ENCODE assay signal across 21 cellular contexts in the genomic region with DNA sequence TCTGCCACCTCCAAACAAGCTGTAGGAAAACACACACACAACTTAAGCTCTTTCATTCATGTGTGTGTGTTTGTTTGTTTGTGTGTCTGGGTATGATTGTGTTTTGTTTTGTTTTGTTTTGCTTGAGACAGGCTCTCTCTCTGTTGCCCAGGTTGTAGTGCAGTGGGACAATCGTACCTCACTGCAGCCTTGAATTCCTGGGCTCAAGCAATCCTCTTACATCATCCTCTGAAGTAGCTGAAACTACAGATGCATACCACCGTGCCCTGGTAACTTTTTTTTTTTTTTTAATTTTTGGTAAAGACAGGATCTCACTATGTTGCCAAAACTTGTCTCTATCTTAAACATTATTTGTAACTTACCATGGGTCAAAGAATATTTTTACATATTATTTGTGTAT.
DNase-seq lines count a peak whose midpoint lies in the region; ATAC-seq, FAIRE-seq and TF ChIP-seq lines count a peak whose summit lies in the region.
"Had no signal": no experiment of that assay in that cellular context is flagged by ENCODE, and none has a peak within 500 bp of the region (broad histone marks: within the 10 kb centered on the region; RNA-seq: fewer than 3 reads in every experiment).

No MANE protein-coding gene starts in this region.

- no peaks in the 10 kb centered on the region for H4K20me1 ChIP-seq in IMR-90 (ENCODE audit: insufficient read depth, low read length)
- H4K20me1 ChIP-seq in keratinocyte (ENCODE audit: control insufficient read depth, extremely low read depth, insufficient read depth, low read length), result no peaks in the 10 kb centered on the region

- no CpG with 5 or more reads among the region's 2 CpGs for WGBS in IMR-90 (ENCODE audit: extremely low coverage in 2 of 2, insufficient read length in 1 of 2), 2 experiments

- no peak overlapping the region for H3K18ac ChIP-seq in IMR-90 (ENCODE audit: low read depth, low read length)

- ATAC-seq in IMR-90 (ENCODE audit: low read depth), result no peak
- ATAC-seq: activated CD8-positive, alpha-beta memory T cell treated with anti-CD3 and anti-CD28 coated beads, Interleukin-2, amount 10 ng/mL, durations not matched to agents 7 days and 5 days; activated naive CD4-positive, alpha-beta T cell treated with anti-CD3 and anti-CD28 coated beads, Interleukin-2, amount 50 U/mL, for 72 hours; effector memory CD8-positive, alpha-beta T cell; naive thymus-derived CD4-positive, alpha-beta T cell had no signal

- in situ Hi-C loops in IMR-90 (cut with MboI; ENCODE audit: low sequenced_read_pairs), result no loop called here

- H3K9ac ChIP-seq in IMR-90 (ENCODE audit: low read depth, low read length) (no peak overlapping the region), keratinocyte (ENCODE audit: control insufficient read depth, extremely low read depth, insufficient read depth, low read length) (no peak overlapping the region)

- H2BK120ac ChIP-seq in IMR-90 (ENCODE audit: low read depth, low read length), result peak overlapping the region; percentile 58; the same call in 1 of the 2 replicates

- dilution Hi-C loops in IMR-90 (cut with HindIII; ENCODE audit: low sequenced_read_pairs, unreplicated experiment) (no loop called here), keratinocyte (cut with MboI; ENCODE audit: extremely low pct_ligation_motif_present, low sequenced_read_pairs) (no loop called here)

- no peak overlapping the region; the same call in none of the 2 replicates for H3K4ac ChIP-seq in IMR-90 (ENCODE audit: low read depth, low read length)

- no peak overlapping the region for H3K4me2 ChIP-seq in IMR-90 (ENCODE audit: low read depth, low read length)
- peak overlapping the region; percentile 86 for H3K4me2 ChIP-seq in keratinocyte (ENCODE audit: control insufficient read depth, extremely low read depth, insufficient read depth, low read depth, low read length)

- intact Hi-C loops in IMR-90 (cut with micrococcal nuclease), result no loop called here

- H2AFZ ChIP-seq in IMR-90 (replicated peaks; ENCODE audit: low read length, poor library complexity), result no peak overlapping the region
- H2AFZ ChIP-seq in keratinocyte (ENCODE audit: control insufficient read depth, low read length), result peak overlapping the region; percentile 48

- no peak overlapping the region for H2BK15ac ChIP-seq in IMR-90 (ENCODE audit: low read depth, low read length)

- no peaks in the 10 kb centered on the region for H3K79me2 ChIP-seq in keratinocyte (ENCODE audit: control insufficient read depth, insufficient read depth, low read length)

- TF ChIP-seq RAD21 in IMR-90 (IDR thresholded peaks at IDR 0.05; ENCODE audit: low read length), result no peak

- TF ChIP-seq CTCF in IMR-90 (conservative IDR thresholded peaks at IDR 0.05; ENCODE audit: low read depth, low read length), result no peak
- TF ChIP-seq CTCF in keratinocyte (optimal IDR thresholded peaks at IDR 0.05 in 1 of 3, IDR thresholded peaks at IDR 0.05 in 1 of 3, conservative IDR thresholded peaks at IDR 0.05 in 1 of 3; ENCODE audit: extremely low read depth in 1 of 3, insufficient read depth in 2 of 3, low read length in 3 of 3), result no peak

- no peak overlapping the region for H3K27ac ChIP-seq in IMR-90 (ENCODE audit: insufficient read depth, low read length)
- peak overlapping the region; percentile 84 for H3K27ac ChIP-seq in keratinocyte (ENCODE audit: control insufficient read depth, insufficient read depth, low read length)
- H3K27ac ChIP-seq: spleen, thoracic aorta had no signal

- CTCF ChIA-PET in IMR-90 (lab: Yijun Ruan, JAX), result no interaction called here

- 0 out of 2 replicates have a peak overlapping the region, but pooled peaks have one; percentile 38 for H2BK20ac ChIP-seq in IMR-90 (ENCODE audit: low read depth, low read length)

- H4K91ac ChIP-seq in IMR-90 (ENCODE audit: insufficient read depth, low read depth, low read length), result no peak overlapping the region

- H3K27me3 ChIP-seq in IMR-90 (ENCODE audit: control insufficient read depth, insufficient read depth, low read length) (no peaks in the 10 kb centered on the region), keratinocyte (ENCODE audit: control insufficient read depth, extremely low read depth, insufficient read depth, low read length) (no peaks in the 10 kb centered on the region)
- H3K27me3 ChIP-seq: spleen had no signal

- POLR2A ChIA-PET in IMR-90 (lab: Charles Lee; ENCODE audit: unreplicated experiment), result no interaction called here

- BruUV-seq in IMR-90 (replicated peaks; lab: Mats Ljungman, UMichigan), result no TSS peak

- no peak overlapping the region for H3K23ac ChIP-seq in IMR-90 (ENCODE audit: low read depth, low read length)

- DNase-seq in ELR (ENCODE audit: low read depth), result peak; percentile 40
- no peak for DNase-seq in IMR-90
- DNase-seq in amniotic stem cell (lab: John Stamatoyannopoulos, UW), result peak; percentile 2
- no peak for DNase-seq in keratinocyte (ENCODE audit: low read depth, low spot score)
- DNase-seq in activated T-cell treated with anti-CD3 and anti-CD28 coated beads, Interleukin-2, amount 50 U/mL, for 1 hour, result no peak
- DNase-seq in NCI-H1694 treated with DMSO at 0.1 percent for 48 hours (lab: John Stamatoyannopoulos, UW), result no peak
- no peak for DNase-seq in NCI-H2171 treated with DMSO at 0.1 percent for 48 hours (lab: John Stamatoyannopoulos, UW)
- no peak for DNase-seq in SIG-M5 treated with dmso at 0.1 percent for 504 hours (lab: John Stamatoyannopoulos, UW; ENCODE audit: unreplicated experiment)
- DNase-seq: activated CD4-positive, alpha-beta T cell treated with anti-CD3 and anti-CD28 coated beads, Interleukin-2, amount 10 ng/mL, durations not matched to agents 24 days and 14 days; activated CD8-positive, alpha-beta memory T cell treated with anti-CD3 and anti-CD28 coated beads, Interleukin-2, amount 10 ng/mL, durations not matched to agents 7 days and 5 days; CD4-positive, CD25-positive, alpha-beta regulatory T cell; effector memory CD8-positive, alpha-beta T cell; MM.1S; naive thymus-derived CD4-positive, alpha-beta T cell; NCI-H1436; SIG-M5; spleen; stimulated activated CD4-positive, alpha-beta T cell treated with anti-CD3 and anti-CD28 coated beads, Interleukin-4, amount 100 ng/mL, for 1 hour; stimulated activated naive CD4-positive, alpha-beta T cell treated with Interleukin-2 at 50 U/mL for 16 hours had no signal

- H3K9me1 ChIP-seq in IMR-90 (ENCODE audit: insufficient read depth, low read length) (peaks cover 3% of the 10 kb centered on the region; the same call in 1 of the 2 replicates), keratinocyte (ENCODE audit: control insufficient read depth, extremely low read depth, insufficient read depth, low read length) (no peaks in the 10 kb centered on the region)

- H3K4me3 ChIP-seq in IMR-90 (ENCODE audit: insufficient read depth, low read depth, low read length), result no peak overlapping the region
- H3K4me3 ChIP-seq in keratinocyte (ENCODE audit: control insufficient read depth in 2 of 3, extremely low read depth in 1 of 3, insufficient read depth in 2 of 3, low read depth in 1 of 3, low read length in 3 of 3), result no peak overlapping the region
- H3K4me3 ChIP-seq: spleen, thoracic aorta had no signal

- no peak overlapping the region for H3K56ac ChIP-seq in IMR-90 (ENCODE audit: extremely low read depth, insufficient read depth, low read length)

- no peak overlapping the region for H2BK5ac ChIP-seq in IMR-90 (ENCODE audit: low read depth, low read length, poor library complexity, severe bottlenecking)

- TF ChIP-seq POLR2A in IMR-90 (IDR thresholded peaks at IDR 0.05; ENCODE audit: low read depth, low read length), result no peak

- H3K9me3 ChIP-seq in IMR-90 (ENCODE audit: control insufficient read depth, insufficient read depth, low read length), result peaks cover 5% of the 10 kb centered on the region
- peaks cover 1% of the 10 kb centered on the region for H3K9me3 ChIP-seq in keratinocyte (ENCODE audit: control insufficient read depth, low read depth, low read length)
- H3K9me3 ChIP-seq: thoracic aorta had no signal

- no peaks in the 10 kb centered on the region for H3K79me1 ChIP-seq in IMR-90 (ENCODE audit: low read depth in 1 of 2, low read length in 2 of 2)

- no peak for FAIRE-seq in keratinocyte (lab: Jason Lieb, UNC)

- no peak overlapping the region for H4K5ac ChIP-seq in IMR-90 (ENCODE audit: low read depth, low read length)

- H2AK9ac ChIP-seq in IMR-90 (replicated peaks; ENCODE audit: low read depth, low read length, poor library complexity), result no peak overlapping the region

- H3K14ac ChIP-seq in IMR-90 (replicated peaks; ENCODE audit: low read depth, low read length), result no peak overlapping the region

- H2AK5ac ChIP-seq in IMR-90 (ENCODE audit: low read depth, low read length), result no peak overlapping the region

- H3K4me1 ChIP-seq in IMR-90 (ENCODE audit: control insufficient read depth, insufficient read depth, low read length), result no peaks in the 10 kb centered on the region
- peaks cover 17% of the 10 kb centered on the region for H3K4me1 ChIP-seq in keratinocyte (ENCODE audit: control insufficient read depth, extremely low read depth, insufficient read depth, low read length)
- H3K4me1 ChIP-seq: spleen had no signal

- H3K36me3 ChIP-seq in IMR-90 (ENCODE audit: control insufficient read depth, insufficient read depth, low read length), result no peaks in the 10 kb centered on the region
- no peaks in the 10 kb centered on the region for H3K36me3 ChIP-seq in keratinocyte (ENCODE audit: control insufficient read depth in 2 of 2, extremely low read depth in 1 of 2, insufficient read depth in 2 of 2, low read length in 2 of 2)
- H3K36me3 ChIP-seq: spleen, thoracic aorta had no signal

- H4K8ac ChIP-seq in IMR-90 (ENCODE audit: low read depth in 2 of 2, low read length in 2 of 2), result 0 out of 4 replicates have a peak overlapping the region, but pooled peaks of 1 of the 2 experiments have one; percentile 1

TF ChIP-seq in IMR-90, 13 proteins besides CTCF, POLR2A, EP300 and RAD21 (continues in another document):
- TF ChIP-seq BHLHE40 (IDR thresholded peaks at IDR 0.05; ENCODE audit: low read depth, low read length), result no peak
- no peak for TF ChIP-seq MAFK (IDR thresholded peaks at IDR 0.05; ENCODE audit: low read depth, low read length)
- TF ChIP-seq RFX5 (IDR thresholded peaks at IDR 0.05; ENCODE audit: low read depth, low read length), result no peak
- TF ChIP-seq RCOR1 (IDR thresholded peaks at IDR 0.05; ENCODE audit: insufficient replicate concordance, low read length), result no peak
- TF ChIP-seq, protein P1, sequence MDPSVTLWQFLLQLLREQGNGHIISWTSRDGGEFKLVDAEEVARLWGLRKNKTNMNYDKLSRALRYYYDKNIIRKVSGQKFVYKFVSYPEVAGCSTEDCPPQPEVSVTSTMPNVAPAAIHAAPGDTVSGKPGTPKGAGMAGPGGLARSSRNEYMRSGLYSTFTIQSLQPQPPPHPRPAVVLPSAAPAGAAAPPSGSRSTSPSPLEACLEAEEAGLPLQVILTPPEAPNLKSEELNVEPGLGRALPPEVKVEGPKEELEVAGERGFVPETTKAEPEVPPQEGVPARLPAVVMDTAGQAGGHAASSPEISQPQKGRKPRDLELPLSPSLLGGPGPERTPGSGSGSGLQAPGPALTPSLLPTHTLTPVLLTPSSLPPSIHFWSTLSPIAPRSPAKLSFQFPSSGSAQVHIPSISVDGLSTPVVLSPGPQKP (IDR thresholded peaks at IDR 0.05; ENCODE audit: borderline replicate concordance, low read depth, low read length), result no peak
- TF ChIP-seq FOS (IDR thresholded peaks at IDR 0.05; ENCODE audit: low read depth, low read length), result no peak
- no peak for TF ChIP-seq NFE2L2 (IDR thresholded peaks at IDR 0.05; ENCODE audit: low read depth, low read length)

Comparison
In these comparisons a context has a peak if more than half of its experiments do, and no peak if none do; other contexts are left out.
1. DNase-seq: peak in ELR (single experiment) and amniotic stem cell (single experiment); none in IMR-90 (single experiment), keratinocyte (single experiment), activated T-cell treated with anti-CD3 and anti-CD28 coated beads, Interleukin-2, amount 50 U/mL, for 1 hour (single experiment), NCI-H1694 treated with DMSO at 0.1 percent for 48 hours (single experiment), NCI-H2171 treated with DMSO at 0.1 percent for 48 hours (single experiment) and SIG-M5 treated with dmso at 0.1 percent for 504 hours (single experiment).